In genomic region chr7:141700848-141701371, GRCh38 we compare ENCODE assay signal across 7 cellular contexts. TPM values are rescaled to one million over a fixed set of nuclear protein-coding genes. Genes with fewer than 3 reads are reported as not detected.
DNase-seq lines count a peak whose midpoint lies in the region; ATAC-seq, FAIRE-seq and TF ChIP-seq lines count a peak whose summit lies in the region.

No MANE protein-coding gene starts in this region.

- WGBS in small intestine, 3 donors = 3 to 10% (median 6%) methylated on average over 19 to 20 of the region's 20 CpGs

- peaks cover 37% of the 10 kb centered on the region for H3K4me1 Mint-ChIP-seq in activated naive CD8-positive, alpha-beta T cell treated with anti-CD3 and anti-CD28 coated beads, Interleukin-2, amount 10 ng/mL, durations not matched to agents 7 days and 5 days

- peak overlapping the region; percentile 87 for H3K27ac Mint-ChIP-seq in activated naive CD8-positive, alpha-beta T cell treated with anti-CD3 and anti-CD28 coated beads, Interleukin-2, amount 10 ng/mL, durations not matched to agents 7 days and 5 days

- peak; percentile 53 for FAIRE-seq in GM12892 (lab: Jason Lieb, UNC)
- no peak for FAIRE-seq in small intestine (lab: Jason Lieb, UNC)

- H3K9me3 Mint-ChIP-seq in activated naive CD8-positive, alpha-beta T cell treated with anti-CD3 and anti-CD28 coated beads, Interleukin-2, amount 10 ng/mL, durations not matched to agents 7 days and 5 days = no peaks in the 10 kb centered on the region

- H4K20me1 ChIP-seq in Karpas-422 (ENCODE audit: insufficient read depth, low read depth, low read length) = peaks cover 11% of the 10 kb centered on the region; the same call in 1 of the 2 replicates

- peak; percentile 12 for DNase-seq in GM12892 (ENCODE audit: insufficient read length)
- no peak for DNase-seq in Karpas-422
- peak; percentile 36 for DNase-seq in activated naive CD8-positive, alpha-beta T cell treated with anti-CD3 and anti-CD28 coated beads, Interleukin-2, amount 10 ng/mL, durations not matched to agents 7 days and 5 days
- no peak for DNase-seq in small intestine
- no peak for DNase-seq in COLO829 (ENCODE audit: low spot score)

- no peaks in the 10 kb centered on the region for H3K79me2 ChIP-seq in Karpas-422 (ENCODE audit: low read length)

- H3K9ac ChIP-seq in Karpas-422 (ENCODE audit: low read length) (peak overlapping the region; percentile 58), iPS-20b (ENCODE audit: low read depth, low read length) (peak overlapping the region; percentile 69; the same call in 1 of the 2 replicates)

- H3K27me3 ChIP-seq in Karpas-422 (ENCODE audit: low read length) (no peaks in the 10 kb centered on the region), iPS-20b (ENCODE audit: insufficient read depth, low read length) (peaks cover 30% of the 10 kb centered on the region), small intestine (ENCODE audit: control insufficient read depth in 2 of 2, insufficient read depth in 2 of 2, low read length in 2 of 2) (no peaks in the 10 kb centered on the region)

- peak overlapping the region; percentile 79 for H3K4me3 Mint-ChIP-seq in activated naive CD8-positive, alpha-beta T cell treated with anti-CD3 and anti-CD28 coated beads, Interleukin-2, amount 10 ng/mL, durations not matched to agents 7 days and 5 days

- no peak for ATAC-seq in activated naive CD8-positive, alpha-beta T cell treated with anti-CD3 and anti-CD28 coated beads, Interleukin-2, amount 10 ng/mL, durations not matched to agents 7 days and 5 days (ENCODE audit: low read depth)
- no peak for ATAC-seq in GM18519 (IDR thresholded peaks at IDR 0.05; ENCODE audit: low FRiP score, unreplicated experiment)

- peak overlapping the region; percentile 64 for H3K4me3 ChIP-seq in Karpas-422 (ENCODE audit: low read length)
- peak overlapping the region; percentile 88 for H3K4me3 ChIP-seq in iPS-20b (ENCODE audit: low read length)
- H3K4me3 ChIP-seq in small intestine (ENCODE audit: low read depth in 1 of 2, low read length in 2 of 2) = peak overlapping the region; percentile 24 to 89

- peak overlapping the region; percentile 74 for H3K4me2 ChIP-seq in Karpas-422 (ENCODE audit: low read depth, low read length, poor library complexity, severe bottlenecking)

- H3K36me3 Mint-ChIP-seq in activated naive CD8-positive, alpha-beta T cell treated with anti-CD3 and anti-CD28 coated beads, Interleukin-2, amount 10 ng/mL, durations not matched to agents 7 days and 5 days = peaks cover 13% of the 10 kb centered on the region

- H3K36me3 ChIP-seq in Karpas-422 (ENCODE audit: insufficient read depth, low read length) = no peaks in the 10 kb centered on the region
- H3K36me3 ChIP-seq in iPS-20b (ENCODE audit: insufficient read depth, low read depth, low read length) = no peaks in the 10 kb centered on the region
- no peaks in the 10 kb centered on the region for H3K36me3 ChIP-seq in small intestine (ENCODE audit: control insufficient read depth in 2 of 2, insufficient read depth in 2 of 2, low read length in 2 of 2)

- H3K27ac ChIP-seq in Karpas-422 (ENCODE audit: low read length) (no peak overlapping the region), iPS-20b (ENCODE audit: low read length) (no peak overlapping the region), small intestine (ENCODE audit: low read depth in 1 of 2, low read length in 1 of 2) (no peak overlapping the region)

- no peaks in the 10 kb centered on the region for H3K9me3 ChIP-seq in Karpas-422 (ENCODE audit: low read length)
- no peaks in the 10 kb centered on the region for H3K9me3 ChIP-seq in iPS-20b (ENCODE audit: insufficient read depth, low read depth, low read length)
- no peaks in the 10 kb centered on the region for H3K9me3 ChIP-seq in small intestine (ENCODE audit: control insufficient read depth, low read depth)

- TF ChIP-seq POLR2A in GM12892 (IDR thresholded peaks at IDR 0.05; ENCODE audit: low read depth, low read length) = no peak

- no peaks in the 10 kb centered on the region for H3K9me2 ChIP-seq in Karpas-422 (replicated peaks; ENCODE audit: insufficient read depth, low read length)

- H2AFZ ChIP-seq in Karpas-422 (ENCODE audit: low read length) = no peak overlapping the region

- H3K27me3 Mint-ChIP-seq in activated naive CD8-positive, alpha-beta T cell treated with anti-CD3 and anti-CD28 coated beads, Interleukin-2, amount 10 ng/mL, durations not matched to agents 7 days and 5 days = peaks cover 21% of the 10 kb centered on the region

- H3K4me1 ChIP-seq in Karpas-422 (ENCODE audit: low read length) = peaks cover 19% of the 10 kb centered on the region
- H3K4me1 ChIP-seq in iPS-20b (ENCODE audit: insufficient read depth, low read length) = peaks cover 27% of the 10 kb centered on the region
- H3K4me1 ChIP-seq in small intestine (ENCODE audit: control insufficient read depth in 2 of 2, insufficient read depth in 1 of 2, low read depth in 1 of 2, low read length in 1 of 2) = peaks cover 0 to 3% of the 10 kb centered on the region in 2 donors

- POLR2A ChIA-PET in activated naive CD8-positive, alpha-beta T cell treated with anti-CD3 and anti-CD28 coated beads, Interleukin-2, amount 10 ng/mL, durations not matched to agents 7 days and 5 days (lab: Charles Lee) = interaction anchor here (0.9 to 3.6 kb wide), 8 partner anchors 11 to 142 kb away, joined by 3 to 36 read pairs (median 4); partner anchors contain the start of gene SSBP1

RNA-seq across cellular contexts. Expression of gene DENND11, which starts 1.1 kb away (rescaled TPM):
- 24.6 TPM for polyA plus RNA-seq in GM12892 (2012; ENCODE audit: missing spikeins)
- 16.2 and 17.9 TPM in 2 replicates for total RNA-seq in Karpas-422 (2014; rRNA removed; shearing (Covaris generic); ENCODE audit: low replicate concordance)
- total RNA-seq in activated naive CD8-positive, alpha-beta T cell treated with anti-CD3 and anti-CD28 coated beads, Interleukin-2, amount 10 ng/mL, durations not matched to agents 7 days and 5 days = 10 to 100 TPM; 42.4 to 46.1 TPM
- polyA plus RNA-seq in small intestine = 1 to 10 TPM; 3.8 to 9.2 (median 4.9) TPM

RNA-seq across cellular contexts. Expression of gene WEE2, which starts 7.2 kb away (rescaled TPM):
- polyA plus RNA-seq in GM12892 (2012; ENCODE audit: missing spikeins) = not detected
- 0.04 TPM in 1 of 2 replicates, not detected in the other for total RNA-seq in Karpas-422 (2014; rRNA removed; shearing (Covaris generic); ENCODE audit: low replicate concordance)
- not detected for total RNA-seq in activated naive CD8-positive, alpha-beta T cell treated with anti-CD3 and anti-CD28 coated beads, Interleukin-2, amount 10 ng/mL, durations not matched to agents 7 days and 5 days
- not detected for polyA plus RNA-seq in small intestine

RNA-seq across cellular contexts. Expression of gene SSBP1, which starts 37.2 kb away (rescaled TPM):
- 241 TPM for polyA plus RNA-seq in GM12892 (2012; ENCODE audit: missing spikeins)
- 176 and 231 TPM in 2 replicates for total RNA-seq in Karpas-422 (2014; rRNA removed; shearing (Covaris generic); ENCODE audit: low replicate concordance)
- 100 to 1,000 TPM; 106 to 117 TPM for total RNA-seq in activated naive CD8-positive, alpha-beta T cell treated with anti-CD3 and anti-CD28 coated beads, Interleukin-2, amount 10 ng/mL, durations not matched to agents 7 days and 5 days
- polyA plus RNA-seq in small intestine = 100 to 1,000 TPM; 148 to 221 (median 153) TPM

Comparison
In these comparisons a context has a peak if more than half of its experiments do, and no peak if none do; other contexts are left out.
1. DNase-seq: peak in GM12892 (single experiment) and activated naive CD8-positive, alpha-beta T cell treated with anti-CD3 and anti-CD28 coated beads, Interleukin-2, amount 10 ng/mL, durations not matched to agents 7 days and 5 days (single experiment); none in Karpas-422 (single experiment), small intestine (single experiment) and COLO829 (single experiment).
2. Peak in every context shown above with its lines, with median percentiles within 50 percentile points of each other: H3K4me3 ChIP-seq.